In genomic region chrX:17497193-17497592, GRCh38 we compare ENCODE assay signal across 28 cellular contexts.
"Had no signal": no experiment of that assay in that cellular context is flagged by ENCODE, and none has a peak within 500 bp of the region (broad histone marks: within the 10 kb centered on the region; RNA-seq: fewer than 3 reads in every experiment).

No MANE protein-coding gene starts in this region.

- H3K4me3 Mint-ChIP-seq: dendritic cell treated with granulocyte-macrophage colony-stimulating factor and Interleukin-4, amounts not matched to agents 40 ng/mL and 50 ng/mL, for 4 days; endodermal cell; mesothelial cell of epicardium; naive B cell; natural killer cell treated with Interleukin-12 subunit alpha and Interleukin-12 subunit beta and Interleukin-15 and Interleukin-18, amount 100 ng/mL, for 72 hours; neural crest cell; stimulated activated effector memory CD8-positive, alpha-beta T cell treated with anti-CD3 and anti-CD28 coated beads, Interleukin-12 subunit alpha, Interleukin-12 subunit beta, amount 100 ng/mL, for 72 hours had no signal

- H3K4me3 ChIP-seq: esophagus squamous epithelium, gastrocnemius medialis, lung, mucosa of descending colon, pancreas, right lobe of liver, stomach, thyroid gland, vagina had no signal

- H3K36me3 ChIP-seq: esophagus squamous epithelium, gastrocnemius medialis, neutrophil, pancreas, right lobe of liver, stomach, thyroid gland, vagina had no signal

- H3K9me3 Mint-ChIP-seq: dendritic cell treated with granulocyte-macrophage colony-stimulating factor and Interleukin-4, amounts not matched to agents 40 ng/mL and 50 ng/mL, for 4 days; endodermal cell; neural crest cell had no signal

- DNase-seq: effector CD8-positive, alpha-beta T cell; endodermal cell; esophagus squamous epithelium; gastrocnemius medialis; head of caudate nucleus; left ventricle myocardium superior; mesenchymal stem cell; mucosa of descending colon; naive B cell; right lobe of liver; stimulated activated CD4-positive, alpha-beta T cell treated with anti-CD3 and anti-CD28 coated beads, Interleukin-1b, Interleukin-23, amount 100 ng/mL, for 48 hours; stimulated activated CD4-positive, alpha-beta T cell treated with anti-CD3 and anti-CD28 coated beads, Interleukin-4, amount 100 ng/mL, for 24 hours; stimulated activated naive CD4-positive, alpha-beta T cell treated with Interleukin-2 at 50 U/mL for 16 hours; thyroid gland had no signal

- H3K27me3 ChIP-seq: esophagus squamous epithelium, gastrocnemius medialis, neutrophil, pancreas, right lobe of liver, thyroid gland, vagina had no signal

- H3K4me1 ChIP-seq: gastrocnemius medialis, right lobe of liver had no signal

- H3K9me3 ChIP-seq: esophagus squamous epithelium, gastrocnemius medialis, mucosa of descending colon, neutrophil, pancreas, right lobe of liver, stomach, thyroid gland, vagina had no signal

- H3K27ac ChIP-seq: esophagus squamous epithelium, gastrocnemius medialis, neutrophil, pancreas, right lobe of liver, stomach, thyroid gland, vagina had no signal

- H3K4me1 Mint-ChIP-seq: naive B cell; neural crest cell; stimulated activated effector memory CD8-positive, alpha-beta T cell treated with anti-CD3 and anti-CD28 coated beads, Interleukin-12 subunit alpha, Interleukin-12 subunit beta, amount 100 ng/mL, for 72 hours had no signal

- ATAC-seq: gastrocnemius medialis; mucosa of descending colon; natural killer cell treated with Interleukin-12 subunit alpha and Interleukin-12 subunit beta and Interleukin-15 and Interleukin-18, amount 100 ng/mL, for 72 hours; stimulated activated effector memory CD8-positive, alpha-beta T cell treated with anti-CD3 and anti-CD28 coated beads, Interleukin-12 subunit alpha, Interleukin-12 subunit beta, amount 100 ng/mL, for 72 hours had no signal

- H3K27me3 Mint-ChIP-seq: progenitor cell of endocrine pancreas had no signal

- FAIRE-seq: colon, keratinocyte, pancreas, small intestine had no signal

- H3K27ac Mint-ChIP-seq: dendritic cell treated with granulocyte-macrophage colony-stimulating factor and Interleukin-4, amounts not matched to agents 40 ng/mL and 50 ng/mL, for 4 days; endodermal cell; mesothelial cell of epicardium; naive B cell; natural killer cell treated with Interleukin-12 subunit alpha and Interleukin-12 subunit beta and Interleukin-15 and Interleukin-18, amount 100 ng/mL, for 72 hours; progenitor cell of endocrine pancreas; stimulated activated effector memory CD8-positive, alpha-beta T cell treated with anti-CD3 and anti-CD28 coated beads, Interleukin-12 subunit alpha, Interleukin-12 subunit beta, amount 100 ng/mL, for 72 hours had no signal

- H3K36me3 Mint-ChIP-seq: mesothelial cell of epicardium; naive B cell; natural killer cell treated with Interleukin-12 subunit alpha and Interleukin-12 subunit beta and Interleukin-15 and Interleukin-18, amount 100 ng/mL, for 72 hours; stimulated activated effector memory CD8-positive, alpha-beta T cell treated with anti-CD3 and anti-CD28 coated beads, Interleukin-12 subunit alpha, Interleukin-12 subunit beta, amount 100 ng/mL, for 72 hours had no signal
